In the genomic region with DNA sequence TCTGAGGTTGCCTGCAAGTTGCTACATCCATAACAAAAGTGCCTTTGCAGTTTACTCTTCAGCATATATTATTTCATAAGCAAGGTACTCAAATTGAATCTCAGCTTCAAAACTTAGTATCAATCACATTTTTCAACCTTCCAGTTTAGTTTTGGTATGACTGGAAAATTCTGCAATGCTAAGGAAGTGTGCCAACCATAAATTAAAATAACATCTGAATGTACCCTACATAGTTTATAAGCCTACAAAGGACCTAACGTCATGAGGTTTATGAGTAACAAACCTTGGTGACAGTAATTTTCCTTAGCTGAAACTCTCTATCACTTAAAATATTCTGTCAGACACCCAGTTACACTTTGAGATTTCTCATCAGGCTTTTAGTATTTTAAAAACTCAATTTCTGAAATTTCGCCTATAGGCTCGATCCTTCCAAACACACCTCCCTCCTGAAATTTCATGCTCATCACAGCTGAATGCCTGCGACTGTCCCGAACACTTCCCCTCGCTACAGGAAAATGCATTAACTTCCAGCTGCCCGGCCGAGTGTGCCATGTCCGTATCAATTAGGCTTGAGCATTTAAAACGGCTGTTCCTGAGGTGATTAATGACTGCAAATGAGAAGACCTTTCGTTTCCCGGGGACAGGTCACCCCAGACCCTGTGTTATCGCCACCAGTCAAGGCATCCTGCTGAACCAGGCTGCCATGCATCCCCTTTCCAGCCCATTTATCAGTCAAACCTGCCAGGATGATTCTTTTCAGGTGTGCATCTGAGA, we compare ENCODE assay signal across 1 cellular context.
TF ChIP-seq lines count a peak whose summit lies in the region.

No MANE protein-coding gene starts in this region.

TF ChIP-seq in Ishikawa, 13 proteins besides CTCF, POLR2A, EP300 and RAD21 (continued from another document):
- TF ChIP-seq, protein P1, sequence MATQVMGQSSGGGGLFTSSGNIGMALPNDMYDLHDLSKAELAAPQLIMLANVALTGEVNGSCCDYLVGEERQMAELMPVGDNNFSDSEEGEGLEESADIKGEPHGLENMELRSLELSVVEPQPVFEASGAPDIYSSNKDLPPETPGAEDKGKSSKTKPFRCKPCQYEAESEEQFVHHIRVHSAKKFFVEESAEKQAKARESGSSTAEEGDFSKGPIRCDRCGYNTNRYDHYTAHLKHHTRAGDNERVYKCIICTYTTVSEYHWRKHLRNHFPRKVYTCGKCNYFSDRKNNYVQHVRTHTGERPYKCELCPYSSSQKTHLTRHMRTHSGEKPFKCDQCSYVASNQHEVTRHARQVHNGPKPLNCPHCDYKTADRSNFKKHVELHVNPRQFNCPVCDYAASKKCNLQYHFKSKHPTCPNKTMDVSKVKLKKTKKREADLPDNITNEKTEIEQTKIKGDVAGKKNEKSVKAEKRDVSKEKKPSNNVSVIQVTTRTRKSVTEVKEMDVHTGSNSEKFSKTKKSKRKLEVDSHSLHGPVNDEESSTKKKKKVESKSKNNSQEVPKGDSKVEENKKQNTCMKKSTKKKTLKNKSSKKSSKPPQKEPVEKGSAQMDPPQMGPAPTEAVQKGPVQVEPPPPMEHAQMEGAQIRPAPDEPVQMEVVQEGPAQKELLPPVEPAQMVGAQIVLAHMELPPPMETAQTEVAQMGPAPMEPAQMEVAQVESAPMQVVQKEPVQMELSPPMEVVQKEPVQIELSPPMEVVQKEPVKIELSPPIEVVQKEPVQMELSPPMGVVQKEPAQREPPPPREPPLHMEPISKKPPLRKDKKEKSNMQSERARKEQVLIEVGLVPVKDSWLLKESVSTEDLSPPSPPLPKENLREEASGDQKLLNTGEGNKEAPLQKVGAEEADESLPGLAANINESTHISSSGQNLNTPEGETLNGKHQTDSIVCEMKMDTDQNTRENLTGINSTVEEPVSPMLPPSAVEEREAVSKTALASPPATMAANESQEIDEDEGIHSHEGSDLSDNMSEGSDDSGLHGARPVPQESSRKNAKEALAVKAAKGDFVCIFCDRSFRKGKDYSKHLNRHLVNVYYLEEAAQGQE (IDR thresholded peaks at IDR 0.05; ENCODE audit: low read depth): no peak
- TF ChIP-seq NFIC (IDR thresholded peaks at IDR 0.05): no peak
- TF ChIP-seq CREB1 (IDR thresholded peaks at IDR 0.05; ENCODE audit: low read depth): no peak
- 0 out of 2 replicates have a peak, but pooled peaks have one; percentile 41 for TF ChIP-seq TCF12 (IDR thresholded peaks at IDR 0.05; ENCODE audit: low read depth)
- no peak for TF ChIP-seq TAF1 (IDR thresholded peaks at IDR 0.05; ENCODE audit: low read depth)
- TF ChIP-seq FOXM1 (IDR thresholded peaks at IDR 0.05; ENCODE audit: borderline replicate concordance, low read depth): 0 out of 2 replicates have a peak, but pooled peaks have one; percentile 26
